19 cellular contexts compared by ENCODE assay signal in genomic region chr18:78241535-78242306, GRCh38.
DNase-seq lines count a peak whose midpoint lies in the region; ATAC-seq and TF ChIP-seq lines count a peak whose summit lies in the region.
"Had no signal": no experiment of that assay in that cellular context is flagged by ENCODE, and none has a peak within 500 bp of the region (broad histone marks: within the 10 kb centered on the region; RNA-seq: fewer than 3 reads in every experiment).

No MANE protein-coding gene starts in this region.

- DNase-seq in NCI-H748 (lab: John Stamatoyannopoulos, UW; ENCODE audit: unreplicated experiment) (peak; percentile 62), NCI-H748 treated with DMSO at 0.1 percent for 48 hours (lab: John Stamatoyannopoulos, UW) (no peak), ecto neural progenitor cell (ENCODE audit: low spot score) (peak; percentile 59), suprapubic skin (ENCODE audit: low spot score in 2 of 2) (no peak), cortex of kidney (lab: John Stamatoyannopoulos, UW) (no peak)
- DNase-seq: activated CD8-positive, alpha-beta T cell treated with anti-CD3 and anti-CD28 coated beads for 36 hours; activated naive CD4-positive, alpha-beta T cell treated with anti-CD3 and anti-CD28 coated beads for 36 hours; activated T-cell treated with anti-CD3 and anti-CD28 coated beads, Interleukin-2, amount 50 U/mL, for 4 hours; BE2C; effector memory CD4-positive, alpha-beta T cell; midbrain; NCI-H1105; psoas muscle; stimulated activated CD8-positive, alpha-beta memory T cell treated with anti-CD3 and anti-CD28 coated beads, Interleukin-4, amount 100 ng/mL, for 48 hours had no signal

- TF ChIP-seq CTCF in nephron (IDR thresholded peaks at IDR 0.05; ENCODE audit: unreplicated experiment in 3 of 3): no peak
- no peak for TF ChIP-seq CTCF in suprapubic skin (IDR thresholded peaks at IDR 0.05)

- no peaks in the 10 kb centered on the region for H3K36me3 ChIP-seq in suprapubic skin
- H3K36me3 ChIP-seq: ascending aorta, BE2C, vagina had no signal

- H3K27ac Mint-ChIP-seq in nephron: peak overlapping the region in 2 of 3 experiments; percentile 80 to 85
- H3K27ac Mint-ChIP-seq: activated CD8-positive, alpha-beta T cell treated with anti-CD3 and anti-CD28 coated beads for 36 hours; activated naive CD4-positive, alpha-beta T cell treated with anti-CD3 and anti-CD28 coated beads for 36 hours had no signal

- H3K27me3 Mint-ChIP-seq in nephron (ENCODE audit: low read depth): peaks cover 10% of the 10 kb centered on the region
- H3K27me3 Mint-ChIP-seq: activated CD8-positive, alpha-beta T cell treated with anti-CD3 and anti-CD28 coated beads for 36 hours had no signal

- H3K4me3 Mint-ChIP-seq in nephron: peak overlapping the region in 2 of 3 experiments; percentile 6 to 26
- H3K4me3 Mint-ChIP-seq: activated CD8-positive, alpha-beta T cell treated with anti-CD3 and anti-CD28 coated beads for 36 hours; activated naive CD4-positive, alpha-beta T cell treated with anti-CD3 and anti-CD28 coated beads for 36 hours; activated T-cell treated with anti-CD3 and anti-CD28 coated beads, Interleukin-2, amount 50 U/mL, for 4 hours had no signal

- TF ChIP-seq POLR2A in suprapubic skin (IDR thresholded peaks at IDR 0.05): no peak

- H3K9me3 Mint-ChIP-seq in nephron: peaks cover 5% of the 10 kb centered on the region

- peaks cover 9% of the 10 kb centered on the region for H3K4me1 ChIP-seq in suprapubic skin
- H3K4me1 ChIP-seq: ascending aorta, BE2C, psoas muscle had no signal

- no peak for TF ChIP-seq EP300 in suprapubic skin (IDR thresholded peaks at IDR 0.05)

- no peaks in the 10 kb centered on the region for H3K9me3 ChIP-seq in suprapubic skin
- H3K9me3 ChIP-seq: ascending aorta, BE2C, psoas muscle, vagina had no signal

- WGBS in suprapubic skin: 23% methylated on average over 22 of the region's 22 CpGs

- peaks cover 4% of the 10 kb centered on the region for H3K36me3 Mint-ChIP-seq in nephron (ENCODE audit: low read depth)

- ATAC-seq in HG03139 (IDR thresholded peaks at IDR 0.05; ENCODE audit: unreplicated experiment) (no peak), HG02870 (IDR thresholded peaks at IDR 0.05; ENCODE audit: unreplicated experiment) (no peak)
- ATAC-seq: activated CD8-positive, alpha-beta T cell treated with anti-CD3 and anti-CD28 coated beads for 36 hours; activated T-cell treated with anti-CD3 and anti-CD28 coated beads, Interleukin-2, amount 50 U/mL, for 4 hours had no signal

- H3K4me3 ChIP-seq in suprapubic skin: peak overlapping the region; percentile 26
- H3K4me3 ChIP-seq: ascending aorta, psoas muscle, vagina had no signal

- peaks cover 6% of the 10 kb centered on the region for H3K27me3 ChIP-seq in suprapubic skin
- H3K27me3 ChIP-seq: ascending aorta, vagina had no signal

- H3K4me1 Mint-ChIP-seq in nephron: peaks cover 34% of the 10 kb centered on the region

- H3K27ac ChIP-seq in suprapubic skin: peak overlapping the region; percentile 48
- H3K27ac ChIP-seq: ascending aorta, psoas muscle, vagina had no signal

Comparison
In these comparisons a context has a peak if more than half of its experiments do, and no peak if none do; other contexts are left out.
1. DNase-seq: peak in NCI-H748 (single experiment) and ecto neural progenitor cell (single experiment); none in NCI-H748 treated with DMSO at 0.1 percent for 48 hours (single experiment), suprapubic skin (0 of 2) and cortex of kidney (single experiment).